In the genomic region with DNA sequence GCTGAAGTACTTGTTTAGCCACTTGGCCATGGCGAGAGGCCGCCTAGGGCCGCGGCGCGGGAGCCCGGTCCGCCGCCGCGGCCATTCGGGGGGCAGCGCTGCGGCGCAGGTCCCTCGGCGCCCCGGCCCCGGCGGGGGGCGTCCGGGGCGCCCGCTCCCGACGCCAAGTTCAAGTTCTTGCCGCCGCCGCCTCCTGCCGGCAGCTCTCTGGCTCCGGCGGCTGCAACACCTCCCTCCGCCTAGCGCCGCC, we compare ENCODE assay signal across 8 cellular contexts. TPM values are rescaled to one million over a fixed set of nuclear protein-coding genes. Genes with fewer than 3 reads are reported as not detected.
A peak's percentile ranks its signal among the peaks of the same experiment; 100 is the strongest.
DNase-seq lines count a peak whose midpoint lies in the region; ATAC-seq and TF ChIP-seq lines count a peak whose summit lies in the region.

No MANE protein-coding gene starts in this region.

- DNase-seq in Caco-2 (peak in 1 of 2 experiments; percentile 42), ureter (ENCODE audit: low spot score) (peak; percentile 51), NCI-H524 treated with DMSO at 0.1 percent for 48 hours (lab: John Stamatoyannopoulos, UW) (no peak)

- H3K27me3 ChIP-seq in Caco-2 (replicated peaks; ENCODE audit: control insufficient read depth, insufficient read depth, low read length) (no peaks in the 10 kb centered on the region), endocrine pancreas (ENCODE audit: control insufficient read depth, insufficient read depth, low read length) (no peaks in the 10 kb centered on the region), mononuclear cell (ENCODE audit: insufficient read depth, low read length) (peaks cover 14% of the 10 kb centered on the region)

- ATAC-seq in GM19463 (IDR thresholded peaks at IDR 0.05; ENCODE audit: unreplicated experiment), result peak; percentile 29
- peak; percentile 28 for ATAC-seq in HG03521 (IDR thresholded peaks at IDR 0.05; ENCODE audit: unreplicated experiment)

- H3K4me3 ChIP-seq in Caco-2 (ENCODE audit: low read depth, low read length) (peak overlapping the region; percentile 92), WI38 (ENCODE audit: low read depth, low read length) (peak overlapping the region; percentile 89), endocrine pancreas (ENCODE audit: control insufficient read depth, insufficient read depth, low read length) (no peak overlapping the region), mononuclear cell (ENCODE audit: low read length) (peak overlapping the region; percentile 55)

- peak in 1 of 2 experiments; percentile 33 for TF ChIP-seq CTCF in Caco-2 (IDR thresholded peaks at IDR 0.05; ENCODE audit: insufficient read depth in 1 of 2, low read depth in 1 of 2, low read length in 1 of 2, severe bottlenecking in 1 of 2, unreplicated experiment in 1 of 2)
- TF ChIP-seq CTCF in WI38 (IDR thresholded peaks at IDR 0.05; ENCODE audit: low read depth, low read length), result peak; percentile 41; the same call in 1 of the 2 replicates

- H3K9me3 ChIP-seq in Caco-2 (no peaks in the 10 kb centered on the region), endocrine pancreas (ENCODE audit: control insufficient read depth, low read length) (no peaks in the 10 kb centered on the region), mononuclear cell (ENCODE audit: low read depth, low read length) (no peaks in the 10 kb centered on the region)

- H3K9me3 Mint-ChIP-seq in Caco-2 (ENCODE audit: unreplicated experiment), result no peaks in the 10 kb centered on the region

- intact Hi-C loops in Caco-2 (cut with micrococcal nuclease; ENCODE audit: unreplicated experiment), result loop anchor here (2.0 kb wide), 1 partner anchor 164 kb away; the partner anchor contains the start of gene SLC25A51

- H3K36me3 Mint-ChIP-seq in Caco-2 (ENCODE audit: insufficient read depth, unreplicated experiment), result peaks cover 41% of the 10 kb centered on the region

- no TSS peak for BruUV-seq in Caco-2 (replicated peaks; lab: Mats Ljungman, UMichigan)

- CTCF ChIA-PET in Caco-2 (lab: Charles Lee), result interaction anchor here (1.3 kb wide), 1 partner anchor 155 kb away, joined by 5 read pairs; no protein-coding TSS in a partner anchor

- POLR2A ChIA-PET in Caco-2 (lab: Charles Lee), result interaction anchor here (0.6 to 0.9 kb wide), 3 partner anchors 21 to 143 kb away, joined by 3 to 4 read pairs (median 4); no protein-coding TSS in a partner anchor

- H3K4me3 Mint-ChIP-seq in Caco-2 (ENCODE audit: unreplicated experiment), result peak overlapping the region; percentile 95

- H3K27ac Mint-ChIP-seq in Caco-2 (ENCODE audit: unreplicated experiment), result no peak overlapping the region

- H3K4me1 Mint-ChIP-seq in Caco-2 (ENCODE audit: low read depth, unreplicated experiment), result peaks cover 28% of the 10 kb centered on the region

- H3K36me3 ChIP-seq in Caco-2 (ENCODE audit: control insufficient read depth, insufficient read depth, low read length) (no peaks in the 10 kb centered on the region), endocrine pancreas (ENCODE audit: control insufficient read depth, insufficient read depth, low read length) (no peaks in the 10 kb centered on the region)

- peaks cover 33% of the 10 kb centered on the region for H3K4me1 ChIP-seq in Caco-2
- no peaks in the 10 kb centered on the region for H3K4me1 ChIP-seq in endocrine pancreas (ENCODE audit: control insufficient read depth, insufficient read depth, low read length)
- peaks cover 32% of the 10 kb centered on the region for H3K4me1 ChIP-seq in mononuclear cell (ENCODE audit: insufficient read depth, low read length)

- H3K27me3 Mint-ChIP-seq in Caco-2 (ENCODE audit: insufficient read depth, unreplicated experiment), result no peaks in the 10 kb centered on the region

- peak overlapping the region; percentile 90 for H3K9ac ChIP-seq in endocrine pancreas (ENCODE audit: control insufficient read depth, insufficient read depth, low read length)

RNA-seq across cellular contexts. Expression of gene SHB, which starts 0.5 kb away (rescaled TPM):
- total RNA-seq in Caco-2 (2022) (18.3 and 18.4 TPM in 2 replicates), mononuclear cell (5.2 TPM), ureter (33.0 TPM)
